In genomic region chr4:75916091-75916661, GRCh38 we compare ENCODE assay signal across 8 cellular contexts. TPM values are rescaled to one million over a fixed set of nuclear protein-coding genes. Genes with fewer than 3 reads are reported as not detected.
DNase-seq lines count a peak whose midpoint lies in the region; ATAC-seq, FAIRE-seq and TF ChIP-seq lines count a peak whose summit lies in the region.

No MANE protein-coding gene starts in this region.

- peak; percentile 91 for FAIRE-seq in endothelial cell of umbilical vein (lab: Jason Lieb, UNC)

- H3K27me3 Mint-ChIP-seq in T-helper 17 cell (no peaks in the 10 kb centered on the region), naive B cell (no peaks in the 10 kb centered on the region)

- POLR2A ChIA-PET in endothelial cell of umbilical vein (lab: Charles Lee), result no interaction called here

- peak; percentile 64 to 75 for TF ChIP-seq CTCF in endothelial cell of umbilical vein (IDR thresholded peaks at IDR 0.05; ENCODE audit: extremely low read depth in 1 of 2, insufficient read depth in 1 of 2, low read depth in 1 of 2, low read length in 2 of 2)

- H3K9ac ChIP-seq in endothelial cell of umbilical vein (replicated peaks; ENCODE audit: extremely low read depth, insufficient read depth, low read length), result no peak overlapping the region

- peaks cover 0 to 2% of the 10 kb centered on the region in 2 experiments for H3K36me3 ChIP-seq in endothelial cell of umbilical vein (ENCODE audit: control insufficient read depth in 2 of 2, extremely low read depth in 1 of 2, insufficient read depth in 2 of 2, low read length in 2 of 2)

- H3K36me3 Mint-ChIP-seq in T-helper 17 cell (ENCODE audit: low read depth) (peaks cover 10% of the 10 kb centered on the region), naive B cell (peaks cover 8 to 9% of the 10 kb centered on the region in 2 donors)

- H3K4me1 Mint-ChIP-seq in T-helper 17 cell (peaks cover 2% of the 10 kb centered on the region), naive B cell (no peaks in the 10 kb centered on the region)

- peaks cover 0 to under 1% (median 0%) of the 10 kb centered on the region in 7 donors for H3K9me3 Mint-ChIP-seq in naive B cell

- dilution Hi-C loops in endothelial cell of umbilical vein (cut with MboI; ENCODE audit: extremely low pct_ligation_motif_present, low sequenced_read_pairs), result no loop called here

- no peaks in the 10 kb centered on the region for H3K9me1 ChIP-seq in endothelial cell of umbilical vein (replicated peaks; ENCODE audit: control insufficient read depth, extremely low read depth, insufficient read depth, low read length)

- H3K9me3 ChIP-seq in T-helper 17 cell (ENCODE audit: control insufficient read depth, low read length, poor library complexity, severe bottlenecking) (no peaks in the 10 kb centered on the region), endothelial cell of umbilical vein (replicated peaks; ENCODE audit: control insufficient read depth, insufficient read depth, low read length) (no peaks in the 10 kb centered on the region)

- no peaks in the 10 kb centered on the region for H3K4me1 ChIP-seq in endothelial cell of umbilical vein (ENCODE audit: control insufficient read depth, extremely low read depth, insufficient read depth, low read length)

- DNase-seq in NCI-H1092 treated with DMSO at 0.1 percent for 48 hours (lab: John Stamatoyannopoulos, UW) (peak; percentile 55), NCI-H1092 (lab: John Stamatoyannopoulos, UW) (no peak), GM19240 (ENCODE audit: insufficient read length, low spot score) (peak; percentile 50), KBM-7 (peak; percentile 63), T-helper 17 cell (peak in 1 of 3 donors; percentile 47), endothelial cell of umbilical vein (ENCODE audit: low read depth, low spot score) (peak; percentile 73), naive B cell (peak; percentile 31), NCI-H1048 (lab: John Stamatoyannopoulos, UW) (no peak)

- BruUV-seq in endothelial cell of umbilical vein (replicated peaks; lab: Mats Ljungman, UMichigan), result no TSS peak

- H3K4me3 ChIP-seq in endothelial cell of umbilical vein (replicated peaks in 1 of 3; ENCODE audit: insufficient read depth in 1 of 3, low read depth in 1 of 3, low read length in 3 of 3), result no peak overlapping the region

- no peaks in the 10 kb centered on the region for H4K20me1 ChIP-seq in endothelial cell of umbilical vein (replicated peaks; ENCODE audit: control insufficient read depth, extremely low read depth, insufficient read depth, low read length)

- H3K79me2 ChIP-seq in endothelial cell of umbilical vein (ENCODE audit: control insufficient read depth, insufficient read depth, low read length), result no peaks in the 10 kb centered on the region

- H3K4me3 Mint-ChIP-seq in T-helper 17 cell (no peak overlapping the region), naive B cell (no peak overlapping the region)

- H2AFZ ChIP-seq in endothelial cell of umbilical vein (ENCODE audit: low read depth, low read length), result no peak overlapping the region

- no peak for TF ChIP-seq POLR2A in endothelial cell of umbilical vein (IDR thresholded peaks at IDR 0.05; ENCODE audit: low read depth, low read length)

- no peaks in the 10 kb centered on the region for H3K27me3 ChIP-seq in endothelial cell of umbilical vein (ENCODE audit: control insufficient read depth in 2 of 2, insufficient read depth in 2 of 2, low read length in 2 of 2)

- H3K27ac Mint-ChIP-seq in T-helper 17 cell (no peak overlapping the region), naive B cell (no peak overlapping the region)

- ATAC-seq in T-helper 17 cell (peak; percentile 86), naive B cell (ENCODE audit: low read depth in 2 of 2) (peak; percentile 46 to 53)

- intact Hi-C loops in endothelial cell of umbilical vein (cut with micrococcal nuclease), result loop anchor here (1.0 to 5.0 kb wide), 3 partner anchors 25 to 171 kb away; partner anchors contain the start of gene NAAA

- in situ Hi-C loops in KBM-7 (cut with MboI; ENCODE audit: low pct_unique_long_range_greater_than_20kb, low sequenced_read_pairs), result no loop called here

- no peak overlapping the region for H3K4me2 ChIP-seq in endothelial cell of umbilical vein (ENCODE audit: insufficient read depth, low read length)

- CTCF ChIA-PET in endothelial cell of umbilical vein (lab: Charles Lee), result interaction anchor here (0.6 to 3.3 kb wide), 38 partner anchors 8 to 1016 kb away, joined by 3 to 30 read pairs (median 4); partner anchors contain the start of genes NAAA, PPEF2 and SDAD1

- no peak overlapping the region for H3K27ac ChIP-seq in endothelial cell of umbilical vein (ENCODE audit: insufficient read depth, low read depth, low read length)

TF ChIP-seq in endothelial cell of umbilical vein, 7 proteins besides CTCF, POLR2A, EP300 and RAD21:
- TF ChIP-seq JUN (IDR thresholded peaks at IDR 0.05; ENCODE audit: borderline replicate concordance, insufficient read depth, insufficient read length, low read depth), result no peak
- TF ChIP-seq, protein P1, sequence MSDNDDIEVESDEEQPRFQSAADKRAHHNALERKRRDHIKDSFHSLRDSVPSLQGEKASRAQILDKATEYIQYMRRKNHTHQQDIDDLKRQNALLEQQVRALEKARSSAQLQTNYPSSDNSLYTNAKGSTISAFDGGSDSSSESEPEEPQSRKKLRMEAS (IDR thresholded peaks at IDR 0.05; ENCODE audit: insufficient read depth, insufficient read length), result no peak
- no peak for TF ChIP-seq EZH2 (IDR thresholded peaks at IDR 0.05; ENCODE audit: borderline replicate concordance, low read depth, low read length, severe bottlenecking)
- TF ChIP-seq MYC (IDR thresholded peaks at IDR 0.05; ENCODE audit: low read depth, low read length), result no peak
- no peak for TF ChIP-seq FOS (IDR thresholded peaks at IDR 0.05; ENCODE audit: borderline replicate concordance, insufficient read depth, low read length)
- TF ChIP-seq POLR2AphosphoS5 (IDR thresholded peaks at IDR 0.05; ENCODE audit: insufficient read depth, low read depth, low read length), result no peak
- no peak for TF ChIP-seq GATA2 (IDR thresholded peaks at IDR 0.05; ENCODE audit: insufficient read depth, insufficient read length, low read depth, low read length)
TF ChIP-seq in endothelial cell of umbilical vein: peak in this region for 0.

RNA-seq across cellular contexts. Expression of gene PPEF2, which starts 13.9 kb away (rescaled TPM):
- under 1 TPM; 0.10 to 0.15 TPM for total RNA-seq in T-helper 17 cell
- total RNA-seq in endothelial cell of umbilical vein, result not detected in 2 replicates
- 0.23 TPM in 1 of 2 replicates, not detected in the other for polyA plus RNA-seq in endothelial cell of umbilical vein
- polyA plus RNA-seq in endothelial cell of umbilical vein (2011; cell fraction: cytosol; rRNA removed), result not detected in 2 replicates
- not detected in 2 replicates for polyA plus RNA-seq in endothelial cell of umbilical vein (2011; cell fraction: nucleus; rRNA removed)
- polyA plus RNA-seq in endothelial cell of umbilical vein (2012), result not detected in 2 replicates
- not detected in 2 replicates for polyA minus RNA-seq in endothelial cell of umbilical vein
- polyA minus RNA-seq in endothelial cell of umbilical vein (2011; cell fraction: cytosol; rRNA and poly(A)+ RNA removed), result not detected
- polyA minus RNA-seq in endothelial cell of umbilical vein (2011; cell fraction: nucleus; rRNA and poly(A)+ RNA removed), result not detected in 2 replicates
- not detected for polyA plus RNA-seq in naive B cell (ENCODE audit: low read depth in 6 of 6)

RNA-seq across cellular contexts. Expression of gene NAAA, which starts 24.6 kb away (rescaled TPM):
- total RNA-seq in T-helper 17 cell (10 to 100 TPM; 50.0 to 65.2 TPM), endothelial cell of umbilical vein (15.3 and 20.3 TPM in 2 replicates)
- polyA plus RNA-seq in endothelial cell of umbilical vein (20.2 and 24.4 TPM in 2 replicates), naive B cell (ENCODE audit: low read depth in 6 of 6) (10 to 100 TPM; 32.6 to 53.0 (median 42.9) TPM)
- 17.6 and 23.4 TPM in 2 replicates for polyA plus RNA-seq in endothelial cell of umbilical vein (2011; cell fraction: cytosol; rRNA removed)
- 10.9 and 12.0 TPM in 2 replicates for polyA plus RNA-seq in endothelial cell of umbilical vein (2011; cell fraction: nucleus; rRNA removed)
- polyA plus RNA-seq in endothelial cell of umbilical vein (2012), result 10.4 and 12.2 TPM in 2 replicates
- 22.3 and 27.3 TPM in 2 replicates for polyA minus RNA-seq in endothelial cell of umbilical vein
- 18.7 TPM for polyA minus RNA-seq in endothelial cell of umbilical vein (2011; cell fraction: cytosol; rRNA and poly(A)+ RNA removed)
- polyA minus RNA-seq in endothelial cell of umbilical vein (2011; cell fraction: nucleus; rRNA and poly(A)+ RNA removed), result 7.7 and 10.7 TPM in 2 replicates

Comparison
In these comparisons a context has a peak if more than half of its experiments do, and no peak if none do; other contexts are left out.
1. DNase-seq: peak in NCI-H1092 treated with DMSO at 0.1 percent for 48 hours (single experiment), GM19240 (single experiment), KBM-7 (single experiment), endothelial cell of umbilical vein (single experiment) and naive B cell (single experiment); none in NCI-H1092 (single experiment) and NCI-H1048 (single experiment).